11 cellular contexts compared by ENCODE assay signal in the genomic region with DNA sequence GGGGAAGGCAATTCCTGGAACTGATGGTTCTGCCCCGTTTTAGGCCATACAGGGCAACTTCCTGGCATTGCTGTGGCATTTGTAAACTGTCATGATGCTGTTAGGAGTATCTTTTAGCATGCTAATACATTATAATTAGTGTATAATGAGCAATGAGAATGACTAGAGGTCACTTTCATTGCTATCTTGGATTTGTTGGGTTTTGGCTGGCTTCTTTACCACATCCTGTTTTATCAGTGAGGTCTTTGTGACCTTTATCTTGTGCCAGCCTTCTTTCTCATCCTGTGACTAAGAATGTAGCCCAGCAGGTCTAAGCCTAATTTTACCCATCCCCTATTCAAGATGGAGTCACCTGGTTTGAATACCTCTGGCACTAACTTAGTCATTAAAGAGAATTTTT. TPM values are rescaled to one million over a fixed set of nuclear protein-coding genes. Genes with fewer than 3 reads are reported as not detected.
A peak's percentile ranks its signal among the peaks of the same experiment; 100 is the strongest.
DNase-seq lines count a peak whose midpoint lies in the region; ATAC-seq and TF ChIP-seq lines count a peak whose summit lies in the region.
"Had no signal": no experiment of that assay in that cellular context is flagged by ENCODE, and none has a peak within 500 bp of the region (broad histone marks: within the 10 kb centered on the region; RNA-seq: fewer than 3 reads in every experiment).

No MANE protein-coding gene starts in this region.

- H3K27ac Mint-ChIP-seq in activated naive CD4-positive, alpha-beta T cell treated with anti-CD3 and anti-CD28 coated beads for 36 hours, result peak overlapping the region; percentile 79
- H3K27ac Mint-ChIP-seq: dendritic cell treated with granulocyte-macrophage colony-stimulating factor and Interleukin-4, amounts not matched to agents 40 ng/mL and 50 ng/mL, for 4 days had no signal

- intact Hi-C loops in activated naive CD4-positive, alpha-beta T cell treated with anti-CD3 and anti-CD28 coated beads for 36 hours (cut with micrococcal nuclease), result no loop called here

- DNase-seq in activated naive CD4-positive, alpha-beta T cell treated with anti-CD3 and anti-CD28 coated beads for 36 hours, result peak; percentile 48
- DNase-seq in activated naive CD4-positive, alpha-beta T cell treated with anti-CD3 and anti-CD28 coated beads, Interleukin-2, amount 50 U/mL, for 16 hours, result no peak
- peak; percentile 74 for DNase-seq in RPMI7951 (ENCODE audit: low read depth)
- peak; percentile 28 to 54 for DNase-seq in cardiac fibroblast (ENCODE audit: low read depth in 2 of 2)
- no peak for DNase-seq in stimulated activated naive CD8-positive, alpha-beta T cell treated with anti-CD3 and anti-CD28 coated beads, Interleukin-15, Interleukin-2, amounts not matched to agents 100 U/mL and 50 U/mL, for 24 hours
- no peak for DNase-seq in AG08396 (ENCODE audit: low spot score)
- DNase-seq: C1 segment of cervical spinal cord had no signal

- peaks cover 21% of the 10 kb centered on the region for H3K9me3 Mint-ChIP-seq in activated naive CD4-positive, alpha-beta T cell treated with anti-CD3 and anti-CD28 coated beads for 36 hours

- peaks cover 11% of the 10 kb centered on the region for H3K36me3 Mint-ChIP-seq in activated naive CD4-positive, alpha-beta T cell treated with anti-CD3 and anti-CD28 coated beads for 36 hours (ENCODE audit: low read depth)

- no peak overlapping the region for H3K4me3 ChIP-seq in cardiac fibroblast (replicated peaks in 1 of 2; ENCODE audit: low read depth in 2 of 2, low read length in 2 of 2)

- CTCF ChIA-PET in activated naive CD4-positive, alpha-beta T cell treated with anti-CD3 and anti-CD28 coated beads for 36 hours (lab: Charles Lee), result interaction anchor here (1.2 kb wide), 2 partner anchors 60 to 183 kb away, joined by 3 read pairs; no protein-coding TSS in a partner anchor

- no peak for TF ChIP-seq CTCF in cardiac fibroblast (IDR thresholded peaks at IDR 0.05; ENCODE audit: low read depth, low read length)

- no peak overlapping the region for H3K4me3 Mint-ChIP-seq in activated naive CD4-positive, alpha-beta T cell treated with anti-CD3 and anti-CD28 coated beads for 36 hours
- H3K4me3 Mint-ChIP-seq: dendritic cell treated with granulocyte-macrophage colony-stimulating factor and Interleukin-4, amounts not matched to agents 40 ng/mL and 50 ng/mL, for 4 days had no signal

- ATAC-seq in stimulated activated naive CD8-positive, alpha-beta T cell treated with anti-CD3 and anti-CD28 coated beads, Interleukin-15, Interleukin-2, amounts not matched to agents 100 U/mL and 50 U/mL, for 24 hours, result peak; percentile 67
- no peak for ATAC-seq in HG03439 (IDR thresholded peaks at IDR 0.05; ENCODE audit: unreplicated experiment)
- no peak for ATAC-seq in HG02884 (IDR thresholded peaks at IDR 0.05; ENCODE audit: unreplicated experiment)

- peaks cover 68% of the 10 kb centered on the region for H3K4me1 Mint-ChIP-seq in activated naive CD4-positive, alpha-beta T cell treated with anti-CD3 and anti-CD28 coated beads for 36 hours (ENCODE audit: low read depth)

- H3K27me3 Mint-ChIP-seq in activated naive CD4-positive, alpha-beta T cell treated with anti-CD3 and anti-CD28 coated beads for 36 hours (ENCODE audit: low read depth), result no peaks in the 10 kb centered on the region
- H3K27me3 Mint-ChIP-seq: dendritic cell treated with granulocyte-macrophage colony-stimulating factor and Interleukin-4, amounts not matched to agents 40 ng/mL and 50 ng/mL, for 4 days had no signal

RNA-seq across cellular contexts. Expression of gene TESPA1, which starts 51.2 kb away (rescaled TPM):
- 10 to 100 TPM; 43.9 to 45.1 TPM for total RNA-seq in activated naive CD4-positive, alpha-beta T cell treated with anti-CD3 and anti-CD28 coated beads for 36 hours
- total RNA-seq in RPMI7951 (2014; rRNA removed; shearing (Covaris generic)), result under 0.01 TPM in 1 of 2 replicates, not detected in the other
- total RNA-seq: kidney epithelial cell had no signal

Comparison
In these comparisons a context has a peak if more than half of its experiments do, and no peak if none do; other contexts are left out.
1. DNase-seq: peak in activated naive CD4-positive, alpha-beta T cell treated with anti-CD3 and anti-CD28 coated beads for 36 hours (single experiment), RPMI7951 (single experiment) and cardiac fibroblast (2 of 2); none in activated naive CD4-positive, alpha-beta T cell treated with anti-CD3 and anti-CD28 coated beads, Interleukin-2, amount 50 U/mL, for 16 hours (single experiment), stimulated activated naive CD8-positive, alpha-beta T cell treated with anti-CD3 and anti-CD28 coated beads, Interleukin-15, Interleukin-2, amounts not matched to agents 100 U/mL and 50 U/mL, for 24 hours (single experiment) and AG08396 (single experiment).
2. RNA of gene TESPA1, which starts 51.2 kb away (total RNA-seq): 43.9 to 45.1 TPM in activated naive CD4-positive, alpha-beta T cell treated with anti-CD3 and anti-CD28 coated beads for 36 hours; under 0.01 TPM in RPMI7951; every median in the first group is over 10 times any median in the second.